18 cellular contexts compared by ENCODE assay signal in the genomic region with DNA sequence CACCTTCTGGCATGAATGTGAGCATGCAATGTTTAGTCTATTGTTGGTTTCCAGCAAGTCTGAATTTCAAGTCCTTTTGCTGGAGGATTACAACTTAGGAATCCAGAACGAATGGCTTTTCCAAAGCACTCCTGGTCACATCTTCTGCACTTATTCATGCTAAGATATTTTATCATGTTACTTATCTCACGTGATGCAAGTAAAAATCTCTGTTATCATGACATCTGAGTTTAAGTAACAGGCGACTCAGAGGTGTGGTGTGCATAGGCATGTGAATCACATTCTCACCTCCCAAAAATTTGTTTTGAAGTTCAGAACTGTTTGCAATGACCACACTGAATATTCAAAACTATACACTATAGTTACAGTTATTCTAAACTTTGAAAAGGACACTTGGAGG.
A peak's percentile ranks its signal among the peaks of the same experiment; 100 is the strongest.
DNase-seq lines count a peak whose midpoint lies in the region; ATAC-seq, FAIRE-seq and TF ChIP-seq lines count a peak whose summit lies in the region.
"Had no signal": no experiment of that assay in that cellular context is flagged by ENCODE, and none has a peak within 500 bp of the region (broad histone marks: within the 10 kb centered on the region; RNA-seq: fewer than 3 reads in every experiment).

No MANE protein-coding gene starts in this region.

- no peak for TF ChIP-seq CTCF in fibroblast of the aortic adventitia (IDR thresholded peaks at IDR 0.05; ENCODE audit: insufficient read depth, low read length)
- TF ChIP-seq CTCF in Calu3 (IDR thresholded peaks at IDR 0.05; ENCODE audit: unreplicated experiment), result no peak
- no peak for TF ChIP-seq CTCF in PC-3 (conservative IDR thresholded peaks at IDR 0.05; ENCODE audit: low read depth, low read length)

- H2AFZ ChIP-seq in GM23248 (no peak overlapping the region), PC-3 (ENCODE audit: low read length) (no peak overlapping the region)

- peak overlapping the region; percentile 27; the same call in 1 of the 2 replicates for H3K27ac ChIP-seq in GM23248
- no peak overlapping the region for H3K27ac ChIP-seq in PC-3 (ENCODE audit: low read length)
- H3K27ac ChIP-seq: SJSA1 had no signal

- H3K4me3 ChIP-seq in GM23248 (no peak overlapping the region), fibroblast of the aortic adventitia (ENCODE audit: low read depth, low read length) (no peak overlapping the region), PC-3 (ENCODE audit: low read length) (no peak overlapping the region)
- H3K4me3 ChIP-seq: SJSA1 had no signal

- no peaks in the 10 kb centered on the region for H3K9me3 ChIP-seq in GM23248 (ENCODE audit: low read depth)
- H3K9me3 ChIP-seq in PC-3 (ENCODE audit: low read length), result no peaks in the 10 kb centered on the region
- H3K9me3 ChIP-seq: SJSA1 had no signal

- H3K36me3 ChIP-seq in GM23248 (ENCODE audit: low read depth) (no peaks in the 10 kb centered on the region), PC-3 (ENCODE audit: low read depth, low read length) (no peaks in the 10 kb centered on the region)
- H3K36me3 ChIP-seq: SJSA1 had no signal

- H3K27me3 ChIP-seq in GM23248 (replicated peaks; ENCODE audit: insufficient read depth), result no peaks in the 10 kb centered on the region
- no peaks in the 10 kb centered on the region for H3K27me3 ChIP-seq in PC-3 (ENCODE audit: low read length)
- H3K27me3 ChIP-seq: SJSA1 had no signal

- no peak overlapping the region for H3K4me3 Mint-ChIP-seq in Calu3 (ENCODE audit: low read depth, unreplicated experiment)
- H3K4me3 Mint-ChIP-seq: CD4-positive, alpha-beta memory T cell; H9 had no signal

- H3K79me2 ChIP-seq in GM23248 (ENCODE audit: insufficient read depth), result no peaks in the 10 kb centered on the region
- H3K79me2 ChIP-seq in PC-3 (ENCODE audit: low read length), result no peaks in the 10 kb centered on the region

- POLR2A ChIA-PET in PC-3 (lab: Charles Lee; ENCODE audit: unreplicated experiment), result no interaction called here

- DNase-seq in EH (ENCODE audit: low read depth), result peak; percentile 39
- peak; percentile 58 for DNase-seq in GM23248
- DNase-seq in RPMI7951 (ENCODE audit: low read depth), result peak; percentile 28
- DNase-seq in fibroblast of the aortic adventitia (ENCODE audit: low read depth), result peak; percentile 46
- no peak for DNase-seq in H54 (ENCODE audit: insufficient read length, low spot score)
- no peak for DNase-seq in Calu3
- DNase-seq in PC-3, result no peak
- DNase-seq in anterior cingulate cortex (lab: John Stamatoyannopoulos, UW), result no peak
- DNase-seq: CD4-positive, alpha-beta memory T cell; DMS79; H9; NCI-H1436 treated with DMSO at 0.1 percent for 48 hours; NCI-H2081; NCI-H510A; NCI-H774 had no signal

- WGBS in GM23248 (ENCODE audit: low coverage in 1 of 2, low lambda C conversion rate in 2 of 2, missing lambda C conversion rate in 2 of 2), 2 experiments, result 37 to 40% methylated on average over 3 of the region's 3 CpGs

- H3K9ac ChIP-seq in GM23248 (no peak overlapping the region), PC-3 (ENCODE audit: low read length) (no peak overlapping the region)

- peaks cover 2% of the 10 kb centered on the region for H3K9me3 Mint-ChIP-seq in Calu3 (ENCODE audit: low read depth, unreplicated experiment)

- H3K4me2 ChIP-seq in GM23248 (ENCODE audit: unreplicated experiment), result no peak overlapping the region
- no peak overlapping the region for H3K4me2 ChIP-seq in PC-3 (ENCODE audit: low read length)

- in situ Hi-C loops in GM23248 (cut with MboI), result no loop called here

- intact Hi-C loops in Calu3 (cut with micrococcal nuclease; ENCODE audit: unreplicated experiment), result no loop called here
- intact Hi-C loops in PC-3 (cut with micrococcal nuclease), result no loop called here

- BruUV-seq in Calu3 (replicated peaks; lab: Mats Ljungman, UMichigan), result no TSS peak
- BruUV-seq in PC-3 (replicated peaks; lab: Mats Ljungman, UMichigan), result no TSS peak

- no peak for TF ChIP-seq POLR2A in H54 (IDR thresholded peaks at IDR 0.05; ENCODE audit: low read depth, low read length)

- CTCF ChIA-PET in Calu3 (lab: Charles Lee) (no interaction called here), PC-3 (lab: Charles Lee) (no interaction called here)

- H3K27ac Mint-ChIP-seq in Calu3 (ENCODE audit: unreplicated experiment), result no peak overlapping the region
- H3K27ac Mint-ChIP-seq: H9 had no signal

- H3K27me3 Mint-ChIP-seq in Calu3 (ENCODE audit: unreplicated experiment), result no peaks in the 10 kb centered on the region
- H3K27me3 Mint-ChIP-seq: CD4-positive, alpha-beta memory T cell had no signal

- H3K9me2 ChIP-seq in GM23248 (ENCODE audit: insufficient read depth) (no peaks in the 10 kb centered on the region; the same call in 1 of the 2 replicates), PC-3 (replicated peaks; ENCODE audit: low read length) (no peaks in the 10 kb centered on the region)

- H3K4me1 ChIP-seq in GM23248 (ENCODE audit: insufficient read depth) (peaks cover 13% of the 10 kb centered on the region), PC-3 (ENCODE audit: insufficient read depth, low read length) (no peaks in the 10 kb centered on the region)
- H3K4me1 ChIP-seq: SJSA1 had no signal

- peaks cover 8% of the 10 kb centered on the region for H3K4me1 Mint-ChIP-seq in Calu3 (ENCODE audit: low read depth, unreplicated experiment)
- H3K4me1 Mint-ChIP-seq: CD4-positive, alpha-beta memory T cell had no signal

- peaks cover 18% of the 10 kb centered on the region; the same call in 1 of the 2 replicates for H3F3A ChIP-seq in GM23248 (ENCODE audit: insufficient read depth)
- no peaks in the 10 kb centered on the region for H3F3A ChIP-seq in PC-3 (ENCODE audit: low read length, unreplicated experiment)

- no peaks in the 10 kb centered on the region for H4K20me1 ChIP-seq in GM23248 (ENCODE audit: insufficient read depth)
- no peaks in the 10 kb centered on the region for H4K20me1 ChIP-seq in PC-3 (ENCODE audit: low read length)

- H3K36me3 Mint-ChIP-seq in Calu3 (ENCODE audit: insufficient read depth, unreplicated experiment), result no peaks in the 10 kb centered on the region
- H3K36me3 Mint-ChIP-seq: CD4-positive, alpha-beta memory T cell had no signal

- ATAC-seq in PC-3, result no peak

- no peak for FAIRE-seq in H54 (lab: Jason Lieb, UNC)
- FAIRE-seq: GM12892, HTR-8/SVneo had no signal

Comparison
In these comparisons a context has a peak if more than half of its experiments do, and no peak if none do; other contexts are left out.
1. DNase-seq: peak in EH (single experiment), GM23248 (single experiment), RPMI7951 (single experiment) and fibroblast of the aortic adventitia (single experiment); none in H54 (single experiment), Calu3 (single experiment), PC-3 (single experiment) and anterior cingulate cortex (0 of 58).